In the genomic region with DNA sequence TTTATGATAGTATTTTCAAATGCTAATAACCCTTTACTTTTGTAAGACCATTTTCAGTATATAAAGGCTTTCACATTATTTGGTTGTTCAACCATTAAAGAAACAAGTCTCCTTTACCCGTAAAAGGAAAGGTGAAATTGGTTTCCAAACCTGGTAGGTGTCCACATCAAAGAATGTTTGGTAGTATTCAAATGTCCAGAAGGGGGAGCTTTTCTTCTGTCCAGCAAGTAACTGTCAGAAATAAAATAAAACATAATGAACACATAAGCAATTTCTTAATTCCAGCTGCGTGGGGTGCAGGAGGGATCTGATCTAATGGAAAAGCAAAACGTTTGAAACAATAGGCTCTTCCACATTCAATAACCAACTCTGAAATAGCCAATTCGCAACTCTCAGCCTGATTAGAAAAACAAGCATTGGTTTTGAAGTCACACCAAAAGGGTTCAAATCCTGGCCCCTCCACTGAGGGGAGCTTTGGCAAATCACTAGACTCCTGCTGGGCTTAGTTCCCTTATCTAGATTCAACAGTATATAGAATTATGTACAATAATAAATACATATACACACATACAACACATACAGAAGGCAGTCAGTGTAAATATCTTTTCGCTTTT, we compare ENCODE assay signal across 8 cellular contexts. TPM values are rescaled to one million over a fixed set of nuclear protein-coding genes. Genes with fewer than 3 reads are reported as not detected.
DNase-seq lines count a peak whose midpoint lies in the region; ATAC-seq and TF ChIP-seq lines count a peak whose summit lies in the region.

No MANE protein-coding gene starts in this region.

- no peak for ATAC-seq in gastroesophageal sphincter
- ATAC-seq in HG03469 (IDR thresholded peaks at IDR 0.05; ENCODE audit: unreplicated experiment): no peak

- H4K20me1 ChIP-seq in SK-N-SH (ENCODE audit: insufficient read depth): no peaks in the 10 kb centered on the region

- peak; percentile 82 for TF ChIP-seq CTCF in SK-N-SH (IDR thresholded peaks at IDR 0.05)
- TF ChIP-seq CTCF in gastroesophageal sphincter (IDR thresholded peaks at IDR 0.05): peak; percentile 34 to 64 (median 60)
- TF ChIP-seq CTCF in tibial artery (IDR thresholded peaks at IDR 0.05): peak; percentile 59 to 70

- H3K36me3 ChIP-seq in SK-N-SH (replicated peaks in 1 of 2; ENCODE audit: control insufficient read depth in 1 of 2, insufficient read depth in 2 of 2, low read length in 1 of 2) (peaks cover 38 to 47% of the 10 kb centered on the region in 2 experiments), gastroesophageal sphincter (peaks cover 4 to 84% of the 10 kb centered on the region in 2 donors), tibial artery (peaks cover 30 to 73% (median 63%) of the 10 kb centered on the region in 3 donors)

- WGBS in SK-N-SH (ENCODE audit: low lambda C conversion rate): 51% methylated on average over 5 of the region's 5 CpGs
- 31 to 38% methylated on average over 5 of the region's 5 CpGs for WGBS in gastroesophageal sphincter (ENCODE audit: low coverage in 1 of 2), 2 donors

- H3K4me3 ChIP-seq in SK-N-SH (ENCODE audit: low read depth in 2 of 2, low read length in 1 of 2) (no peak overlapping the region), gastroesophageal sphincter (no peak overlapping the region), tibial artery (no peak overlapping the region)

- no peaks in the 10 kb centered on the region for H3K9me2 ChIP-seq in SK-N-SH

- H3F3A ChIP-seq in SK-N-SH (replicated peaks; ENCODE audit: insufficient read depth): no peaks in the 10 kb centered on the region

- H3K4me1 ChIP-seq in SK-N-SH (ENCODE audit: control insufficient read depth in 1 of 2, insufficient read depth in 2 of 2, low read depth in 1 of 2, low read length in 1 of 2): no peaks in the 10 kb centered on the region
- peaks cover 0 to 5% (median 0%) of the 10 kb centered on the region in 3 donors for H3K4me1 ChIP-seq in gastroesophageal sphincter
- no peaks in the 10 kb centered on the region for H3K4me1 ChIP-seq in tibial artery

- no peak overlapping the region for H2AFZ ChIP-seq in SK-N-SH (ENCODE audit: low read depth)

- H3K27me3 ChIP-seq in SK-N-SH (ENCODE audit: insufficient read depth): no peaks in the 10 kb centered on the region
- H3K27me3 ChIP-seq in gastroesophageal sphincter: no peaks in the 10 kb centered on the region
- H3K27me3 ChIP-seq in tibial artery: no peaks in the 10 kb centered on the region

- peak; percentile 68 for TF ChIP-seq RAD21 in SK-N-SH (IDR thresholded peaks at IDR 0.05; ENCODE audit: low read length)

- H3K79me2 ChIP-seq in SK-N-SH (ENCODE audit: insufficient read depth): no peaks in the 10 kb centered on the region

- POLR2A ChIA-PET in SK-N-SH (lab: Yijun Ruan, JAX): no interaction called here

- TF ChIP-seq EP300 in SK-N-SH (IDR thresholded peaks at IDR 0.05; ENCODE audit: borderline replicate concordance in 1 of 2, low read depth in 1 of 2, low read length in 1 of 2) (no peak), gastroesophageal sphincter (IDR thresholded peaks at IDR 0.05) (no peak)

- DNase-seq in DMS114 treated with DMSO at 0.1 percent for 48 hours (lab: John Stamatoyannopoulos, UW; ENCODE audit: unreplicated experiment) (peak; percentile 56), LHCN-M2 (ENCODE audit: low read depth) (peak; percentile 49), SK-N-SH (peak; percentile 39), tibial artery (no peak), NK-92 (lab: John Stamatoyannopoulos, UW; ENCODE audit: unreplicated experiment) (no peak)
- DNase-seq in activated CD4-positive, alpha-beta T cell treated with anti-CD3 and anti-CD28 coated beads for 48 hours: no peak

- intact Hi-C loops in tibial artery (cut with DNase I; ENCODE audit: low total_unique reads): loop anchor here (5.0 kb wide), 1 partner anchor 74 kb away; no protein-coding TSS in a partner anchor

- no peak overlapping the region for H3K27ac ChIP-seq in SK-N-SH (ENCODE audit: low read depth in 2 of 2, low read length in 1 of 2)
- H3K27ac ChIP-seq in gastroesophageal sphincter: no peak overlapping the region
- H3K27ac ChIP-seq in tibial artery: no peak overlapping the region

- no peaks in the 10 kb centered on the region for H3K9me3 ChIP-seq in SK-N-SH
- H3K9me3 ChIP-seq in gastroesophageal sphincter: no peaks in the 10 kb centered on the region
- H3K9me3 ChIP-seq in tibial artery: no peaks in the 10 kb centered on the region

- no peak overlapping the region for H3K9ac ChIP-seq in SK-N-SH

- CTCF ChIA-PET in SK-N-SH (lab: Yijun Ruan, JAX): interaction anchor here (0.6 to 5.6 kb wide), 36 partner anchors 9 to 203 kb away, joined by 3 to 100 read pairs (median 4); a partner anchor contains a TSS

- no peak overlapping the region for H3K4me2 ChIP-seq in SK-N-SH

- no peak for TF ChIP-seq POLR2A in gastroesophageal sphincter (IDR thresholded peaks at IDR 0.05)

TF ChIP-seq in SK-N-SH, 30 proteins besides CTCF, POLR2A, EP300 and RAD21:
- TF ChIP-seq JUND (IDR thresholded peaks at IDR 0.05) (no peak), SMC3 (IDR thresholded peaks at IDR 0.05; ENCODE audit: low read depth, low read length) (peak; percentile 61), TEAD4 (IDR thresholded peaks at IDR 0.05; ENCODE audit: borderline replicate concordance, insufficient read depth) (no peak), EZH2phosphoT487 (IDR thresholded peaks at IDR 0.05; ENCODE audit: borderline replicate concordance, low read depth) (no peak)

RNA-seq across cellular contexts. Expression of a gene that starts 11.0 kb away (rescaled TPM):
- 20.8 and 28.0 TPM in 2 replicates for total RNA-seq in LHCN-M2 (2014; rRNA removed)
- polyA plus RNA-seq in LHCN-M2 (2012): 31.7 TPM
- 23.1 and 31.7 TPM in 2 replicates for polyA plus RNA-seq in SK-N-SH (2012; rRNA removed)
- 28.6 and 28.9 TPM in 2 replicates for polyA plus RNA-seq in SK-N-SH (2012; cell fraction: cytosol; rRNA removed)
- 21.0 and 29.0 TPM in 2 replicates for polyA plus RNA-seq in SK-N-SH (2012; cell fraction: nucleus; rRNA removed)
- 10 to 100 TPM; 14.1 to 27.1 (median 17.6) TPM for total RNA-seq in gastroesophageal sphincter

RNA-seq across cellular contexts. Expression of a gene that starts 15.4 kb away (rescaled TPM):
- total RNA-seq in LHCN-M2 (2014; rRNA removed) (not detected in 2 replicates), gastroesophageal sphincter (not detected)
- polyA plus RNA-seq in LHCN-M2 (2012): 0.05 TPM
- polyA plus RNA-seq in SK-N-SH (2012; rRNA removed): not detected in 2 replicates
- polyA plus RNA-seq in SK-N-SH (2012; cell fraction: cytosol; rRNA removed): not detected in 2 replicates
- polyA plus RNA-seq in SK-N-SH (2012; cell fraction: nucleus; rRNA removed): not detected in 2 replicates

RNA-seq across cellular contexts. Expression of a gene that starts 40.5 kb away (rescaled TPM):
- total RNA-seq in LHCN-M2 (2014; rRNA removed): 39.3 and 42.0 TPM in 2 replicates
- polyA plus RNA-seq in LHCN-M2 (2012): 6.0 TPM
- 11.5 and 14.6 TPM in 2 replicates for polyA plus RNA-seq in SK-N-SH (2012; rRNA removed)
- 15.3 and 16.1 TPM in 2 replicates for polyA plus RNA-seq in SK-N-SH (2012; cell fraction: cytosol; rRNA removed)
- polyA plus RNA-seq in SK-N-SH (2012; cell fraction: nucleus; rRNA removed): 2.8 and 8.0 TPM in 2 replicates
- total RNA-seq in gastroesophageal sphincter: 10 to 100 TPM in 1 of 4 donors, 1 to 10 TPM in 3; 6.7 to 10.3 (median 7.1) TPM

Comparison
In these comparisons a context has a peak if more than half of its experiments do, and no peak if none do; other contexts are left out.
1. DNase-seq: peak in DMS114 treated with DMSO at 0.1 percent for 48 hours (single experiment), LHCN-M2 (single experiment) and SK-N-SH (single experiment); none in tibial artery (0 of 2), NK-92 (single experiment) and activated CD4-positive, alpha-beta T cell treated with anti-CD3 and anti-CD28 coated beads for 48 hours (single experiment).
2. Peak in every context shown above with its lines, with median percentiles within 50 percentile points of each other: CTCF ChIP-seq.